In genomic region chr1:205631727-205632373, GRCh38 we compare ENCODE assay signal across 8 cellular contexts. TPM values are rescaled to one million over a fixed set of nuclear protein-coding genes. Genes with fewer than 3 reads are reported as not detected.
DNase-seq lines count a peak whose midpoint lies in the region; ATAC-seq and TF ChIP-seq lines count a peak whose summit lies in the region.

Gene ELK4, minus strand, starts transcription at chr1:205632011. Its CDS starts 8,129 bp downstream, at chr1:205623882.

- H3K4me1 ChIP-seq in parathyroid adenoma (no peaks in the 10 kb centered on the region), tibial nerve (peaks cover 0 to 45% (median 18%) of the 10 kb centered on the region in 4 donors)

- TF ChIP-seq POLR2A in tibial nerve (IDR thresholded peaks at IDR 0.05) = peak; percentile 85 to 92

- H3K4me2 ChIP-seq in SU-DHL-6 (ENCODE audit: low read depth, low read length, poor library complexity, severe bottlenecking) (peak within 1 kb of the TSS; percentile 100), parathyroid adenoma (ENCODE audit: low read length) (peak within 1 kb of the TSS; percentile 92)

- peak; percentile 64 to 98 for TF ChIP-seq EP300 in tibial nerve (IDR thresholded peaks at IDR 0.05)

- H3K27ac ChIP-seq in SU-DHL-6 (ENCODE audit: low read depth, low read length) (peak within 1 kb of the TSS; percentile 95), parathyroid adenoma (peak within 1 kb of the TSS; percentile 89), tibial nerve (peak within 1 kb of the TSS; percentile 88 to 99 (median 96))

- intact Hi-C loops in Right ventricle myocardium superior (cut with DNase I) = loop anchor here (5.0 kb wide), 1 partner anchor 35 kb away; no protein-coding TSS in a partner anchor

- peak; percentile 99 for DNase-seq in NCI-H128 (lab: John Stamatoyannopoulos, UW; ENCODE audit: unreplicated experiment)
- DNase-seq in activated naive CD8-positive, alpha-beta T cell treated with anti-CD3 and anti-CD28 coated beads, Interleukin-2, amount 50 U/mL, for 16 hours (ENCODE audit: low read depth, low spot score) = peak; percentile 100
- DNase-seq in Right ventricle myocardium superior = peak; percentile 99
- DNase-seq in tibial nerve (ENCODE audit: low spot score in 2 of 2) = peak; percentile 96 to 98

- no peaks in the 10 kb centered on the region for H4K20me1 ChIP-seq in SU-DHL-6 (ENCODE audit: low read depth, low read length)

- H3K9ac ChIP-seq in SU-DHL-6 (ENCODE audit: low read length) = peak within 1 kb of the TSS; percentile 73
- H3K9ac ChIP-seq in parathyroid adenoma = peak within 1 kb of the TSS; percentile 67

- peak within 1 kb of the TSS; percentile 86 for H2AFZ ChIP-seq in SU-DHL-6 (ENCODE audit: low read depth, low read length, severe bottlenecking)
- H2AFZ ChIP-seq in parathyroid adenoma = peak within 1 kb of the TSS; percentile 93

- WGBS in tibial nerve, 2 donors = 0% methylated on average over 23 to 33 of the region's 82 CpGs

- H3K79me2 ChIP-seq in SU-DHL-6 (ENCODE audit: insufficient read depth, low read length) = peaks cover 41% of the 10 kb centered on the region
- H3K79me2 ChIP-seq in parathyroid adenoma = peaks cover 12% of the 10 kb centered on the region

- H3K36me3 ChIP-seq in SU-DHL-6 (ENCODE audit: low read length) = 0 out of 2 replicates have a peak, but pooled peaks cover 6% of the 10 kb centered on the region
- no peaks in the 10 kb centered on the region for H3K36me3 ChIP-seq in parathyroid adenoma (ENCODE audit: control insufficient read depth, insufficient read depth, low read length)
- no peaks in the 10 kb centered on the region for H3K36me3 ChIP-seq in tibial nerve

- ATAC-seq in HG02678 (IDR thresholded peaks at IDR 0.05; ENCODE audit: unreplicated experiment) (peak; percentile 82), Right ventricle myocardium superior (ENCODE audit: poor library complexity) (peak; percentile 99)

- H3K9me3 ChIP-seq in SU-DHL-6 (ENCODE audit: insufficient read depth, low read length) = no peaks in the 10 kb centered on the region
- H3K9me3 ChIP-seq in parathyroid adenoma (ENCODE audit: control insufficient read depth, low read length) = no peaks in the 10 kb centered on the region
- no peaks in the 10 kb centered on the region for H3K9me3 ChIP-seq in tibial nerve

- H3K9me2 ChIP-seq in SU-DHL-6 (replicated peaks; ENCODE audit: insufficient read depth, low read length) = no peaks in the 10 kb centered on the region

- TF ChIP-seq CTCF in GM12872 (IDR thresholded peaks at IDR 0.05; ENCODE audit: insufficient read depth, low read depth, low read length) = peak; percentile 78
- TF ChIP-seq CTCF in SU-DHL-6 (IDR thresholded peaks at IDR 0.05; ENCODE audit: insufficient read depth, low read length, poor library complexity, severe bottlenecking) = peak; percentile 69
- TF ChIP-seq CTCF in parathyroid adenoma (IDR thresholded peaks at IDR 0.05) = peak; percentile 61
- TF ChIP-seq CTCF in tibial nerve (IDR thresholded peaks at IDR 0.05) = peak; percentile 64 to 92 (median 80)

- H3F3A ChIP-seq in SU-DHL-6 (ENCODE audit: insufficient read depth) = peaks cover 27% of the 10 kb centered on the region

- no peaks in the 10 kb centered on the region for H3K27me3 ChIP-seq in SU-DHL-6 (ENCODE audit: low read length)
- no peaks in the 10 kb centered on the region for H3K27me3 ChIP-seq in parathyroid adenoma (ENCODE audit: control insufficient read depth, insufficient read depth, low read length)
- H3K27me3 ChIP-seq in tibial nerve = no peaks in the 10 kb centered on the region

- H3K4me3 ChIP-seq in SU-DHL-6 (ENCODE audit: insufficient read depth, low read length, poor library complexity, severe bottlenecking) (peak within 1 kb of the TSS; percentile 83), parathyroid adenoma (ENCODE audit: low read depth, low read length) (peak within 1 kb of the TSS; percentile 91), tibial nerve (peak within 1 kb of the TSS; percentile 65 to 86 (median 70))

RNA-seq across cellular contexts. Expression of gene ELK4, which starts in this region (rescaled TPM):
- total RNA-seq in Right ventricle myocardium superior (31.1 TPM), tibial nerve (10 to 100 TPM; 22.4 to 29.7 (median 26.2) TPM)

Comparison
In these comparisons a context has a peak if more than half of its experiments do, and no peak if none do; other contexts are left out.
1. Peak in every context shown above with its lines: DNase-seq, ATAC-seq, H3K4me3 ChIP-seq and H3K27ac ChIP-seq.